6 cellular contexts compared by ENCODE assay signal in genomic region chr17:75271955-75272847, GRCh38. TPM values are rescaled to one million over a fixed set of nuclear protein-coding genes. Genes with fewer than 3 reads are reported as not detected.
DNase-seq lines count a peak whose midpoint lies in the region; ATAC-seq and TF ChIP-seq lines count a peak whose summit lies in the region.

No MANE protein-coding gene starts in this region.

- no peak for TF ChIP-seq CTCF in Calu3 (IDR thresholded peaks at IDR 0.05; ENCODE audit: unreplicated experiment)
- no peak for TF ChIP-seq CTCF in RWPE1 (conservative IDR thresholded peaks at IDR 0.05; ENCODE audit: low read depth)

- CTCF ChIA-PET in Calu3 (lab: Charles Lee): interaction anchor here (0.6 to 2.6 kb wide), 5 partner anchors 11 to 158 kb away, joined by 3 to 32 read pairs (median 8); partner anchors contain the start of genes GGA3, MRPS7, NUP85 and SLC25A19
- CTCF ChIA-PET in RWPE1 (lab: Yijun Ruan, JAX): interaction anchor here (0.5 to 3.3 kb wide), 4 partner anchors 11 to 145 kb away, joined by 3 to 20 read pairs (median 4); partner anchors contain the start of genes GGA3, MRPS7 and SLC25A19

- no peak for ATAC-seq in GM21423 (IDR thresholded peaks at IDR 0.05; ENCODE audit: unreplicated experiment)

- peaks cover 13% of the 10 kb centered on the region for H3K4me1 Mint-ChIP-seq in Calu3 (ENCODE audit: low read depth, unreplicated experiment)

- H3K4me3 Mint-ChIP-seq in Calu3 (ENCODE audit: low read depth, unreplicated experiment): peak overlapping the region; percentile 91

- DNase-seq in Calu3: no peak
- DNase-seq in RWPE1 (ENCODE audit: low spot score): no peak
- DNase-seq in germinal center (ENCODE audit: low spot score): peak; percentile 54
- peak; percentile 38 for DNase-seq in stromal cell of bone marrow (ENCODE audit: low read depth)
- no peak for DNase-seq in stimulated activated naive CD4-positive, alpha-beta T cell (lab: John Stamatoyannopoulos, UW)

- H3K27me3 Mint-ChIP-seq in Calu3 (ENCODE audit: unreplicated experiment): no peaks in the 10 kb centered on the region

- peak overlapping the region; percentile 89 for H3K27ac ChIP-seq in RWPE1

- BruUV-seq in Calu3 (replicated peaks; lab: Mats Ljungman, UMichigan): no TSS peak

- POLR2A ChIA-PET in RWPE1 (lab: Yijun Ruan, JAX; ENCODE audit: low non-redundant PET): interaction anchor here (0.5 to 0.6 kb wide), 3 partner anchors 117 to 381 kb away, joined by 3 to 9 read pairs (median 3); no protein-coding TSS in a partner anchor

- no peaks in the 10 kb centered on the region for H3K9me3 Mint-ChIP-seq in Calu3 (ENCODE audit: low read depth, unreplicated experiment)

- peaks cover 53% of the 10 kb centered on the region for H3K36me3 Mint-ChIP-seq in Calu3 (ENCODE audit: insufficient read depth, unreplicated experiment)

- intact Hi-C loops in Calu3 (cut with micrococcal nuclease; ENCODE audit: unreplicated experiment): no loop called here

- H3K27ac Mint-ChIP-seq in Calu3 (ENCODE audit: unreplicated experiment): peak overlapping the region; percentile 73

RNA-seq across cellular contexts. Expression of gene MIF4GD, which starts 1.2 kb away (rescaled TPM):
- total RNA-seq in Calu3 (2022): 25.7 and 29.5 TPM in 2 replicates

RNA-seq across cellular contexts. Expression of gene MRPS7, which starts 10.5 kb away (rescaled TPM):
- 62.0 and 69.7 TPM in 2 replicates for total RNA-seq in Calu3 (2022)

RNA-seq across cellular contexts. Expression of gene GGA3, which starts 10.8 kb away (rescaled TPM):
- 63.1 and 64.4 TPM in 2 replicates for total RNA-seq in Calu3 (2022)

RNA-seq across cellular contexts. Expression of gene SLC25A19, which starts 17.0 kb away (rescaled TPM):
- total RNA-seq in Calu3 (2022): 26.7 and 26.8 TPM in 2 replicates

Comparison
In these comparisons a context has a peak if more than half of its experiments do, and no peak if none do; other contexts are left out.
1. DNase-seq: peak in germinal center (single experiment) and stromal cell of bone marrow (single experiment); none in Calu3 (single experiment), RWPE1 (single experiment) and stimulated activated naive CD4-positive, alpha-beta T cell (0 of 6).